Comparison of ENCODE assay signal across 28 cellular contexts in the genomic region with DNA sequence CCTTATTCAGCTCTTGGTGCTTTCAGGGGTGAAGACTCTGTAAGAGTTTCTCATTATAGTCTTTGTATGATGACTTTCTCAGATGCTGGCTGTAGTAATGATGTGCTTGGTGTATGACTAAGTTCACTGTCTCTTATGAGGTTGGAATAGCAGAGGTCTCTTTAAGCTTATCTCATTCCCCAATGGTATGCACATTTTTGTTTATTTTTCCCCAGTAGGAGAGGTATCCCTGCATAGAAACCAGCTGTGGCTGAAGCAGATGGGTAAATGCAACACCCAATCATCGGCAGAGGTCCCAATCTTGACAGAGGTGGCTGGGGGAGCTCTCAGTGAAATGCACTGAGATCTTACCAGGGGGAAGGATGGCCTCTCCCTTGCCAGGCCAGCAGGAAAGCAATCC. TPM values are rescaled to one million over a fixed set of nuclear protein-coding genes. Genes with fewer than 3 reads are reported as not detected.
DNase-seq lines count a peak whose midpoint lies in the region; ATAC-seq and TF ChIP-seq lines count a peak whose summit lies in the region.
"Had no signal": no experiment of that assay in that cellular context is flagged by ENCODE, and none has a peak within 500 bp of the region (broad histone marks: within the 10 kb centered on the region; RNA-seq: fewer than 3 reads in every experiment).

No MANE protein-coding gene starts in this region.

- H3K4me3 ChIP-seq in upper lobe of left lung (no peak overlapping the region), hepatocyte (no peak overlapping the region)
- H3K4me3 ChIP-seq: breast epithelium, spleen had no signal

- TF ChIP-seq POLR2A in upper lobe of left lung (IDR thresholded peaks at IDR 0.05): no peak

- H4K20me1 ChIP-seq in hepatocyte (ENCODE audit: insufficient read depth, poor library complexity, severe bottlenecking): no peaks in the 10 kb centered on the region

- H3K36me3 ChIP-seq in upper lobe of left lung (no peaks in the 10 kb centered on the region), hepatocyte (replicated peaks; ENCODE audit: insufficient read depth, low read depth) (no peaks in the 10 kb centered on the region)
- H3K36me3 ChIP-seq: breast epithelium, spleen had no signal

- TF ChIP-seq EP300 in upper lobe of left lung (IDR thresholded peaks at IDR 0.05): no peak

- 38 to 55% methylated on average over 1 of the region's 1 CpG for WGBS in upper lobe of left lung, 2 donors
- 59% methylated on average over 1 of the region's 1 CpG for WGBS in hepatocyte (ENCODE audit: low lambda C conversion rate, missing lambda C conversion rate)

- ATAC-seq in foreskin keratinocyte (peak; percentile 35), upper lobe of left lung (ENCODE audit: low FRiP score in 2 of 2) (peak; percentile 12 to 26)
- ATAC-seq: effector memory CD8-positive, alpha-beta T cell had no signal

- no peaks in the 10 kb centered on the region for H3K79me2 ChIP-seq in hepatocyte

- no peak overlapping the region for H3K27ac ChIP-seq in foreskin keratinocyte
- no peak overlapping the region for H3K27ac ChIP-seq in upper lobe of left lung
- no peak overlapping the region for H3K27ac ChIP-seq in hepatocyte
- H3K27ac ChIP-seq: breast epithelium, HL-60, spleen had no signal

- H3K4me1 ChIP-seq in foreskin keratinocyte: peaks cover under 1% of the 10 kb centered on the region
- no peaks in the 10 kb centered on the region for H3K4me1 ChIP-seq in upper lobe of left lung
- H3K4me1 ChIP-seq in hepatocyte (ENCODE audit: insufficient read depth): no peaks in the 10 kb centered on the region
- H3K4me1 ChIP-seq: breast epithelium, spleen had no signal

- no peak overlapping the region for H2AFZ ChIP-seq in hepatocyte

- TF ChIP-seq CTCF in foreskin keratinocyte (conservative IDR thresholded peaks at IDR 0.05): no peak
- TF ChIP-seq CTCF in upper lobe of left lung (IDR thresholded peaks at IDR 0.05): no peak
- no peak for TF ChIP-seq CTCF in hepatocyte (IDR thresholded peaks at IDR 0.05; ENCODE audit: poor library complexity)

- H3K9me2 ChIP-seq in hepatocyte (replicated peaks; ENCODE audit: insufficient read depth): no peaks in the 10 kb centered on the region

- DNase-seq in EH (ENCODE audit: low read depth): peak; percentile 57
- peak; percentile 50 for DNase-seq in amniotic epithelial cell (ENCODE audit: low read depth)
- no peak for DNase-seq in foreskin keratinocyte
- no peak for DNase-seq in upper lobe of left lung
- no peak for DNase-seq in hepatocyte (ENCODE audit: low spot score)
- DNase-seq in COR-L47 (lab: John Stamatoyannopoulos, UW): no peak
- DNase-seq in iPS-NIHi7 (ENCODE audit: extremely low spot score): no peak
- DNase-seq: activated CD4-positive, alpha-beta T cell treated with anti-CD3 and anti-CD28 coated beads for 48 hours; activated naive CD4-positive, alpha-beta T cell; activated T-cell treated with anti-CD3 and anti-CD28 coated beads, Interleukin-2, amount 50 U/mL, for 48 hours; CD4-positive, alpha-beta memory T cell; DMS153; effector memory CD8-positive, alpha-beta T cell; GF-D8; H7; kidney glomerular epithelial cell; mammary epithelial cell; NCI-H1092 treated with DMSO at 0.1 percent for 48 hours; NCI-H1930; RPMI8226; spleen; stimulated activated CD4-positive, alpha-beta T cell treated with anti-CD3 and anti-CD28 coated beads, Interleukin-2, amount 100 ng/mL, for 48 hours; T-helper 2 cell had no signal

- no peak overlapping the region for H3K4me2 ChIP-seq in hepatocyte

- peaks cover 5% of the 10 kb centered on the region for H3K27me3 ChIP-seq in foreskin keratinocyte
- H3K27me3 ChIP-seq in upper lobe of left lung: no peaks in the 10 kb centered on the region
- H3K27me3 ChIP-seq in hepatocyte: no peaks in the 10 kb centered on the region
- H3K27me3 ChIP-seq: breast epithelium, spleen had no signal

- no peaks in the 10 kb centered on the region for H3K9me3 ChIP-seq in upper lobe of left lung
- H3K9me3 ChIP-seq in hepatocyte (ENCODE audit: low read depth): no peaks in the 10 kb centered on the region
- H3K9me3 ChIP-seq: breast epithelium had no signal

RNA-seq across cellular contexts. Expression of a gene that starts 34.6 kb away (rescaled TPM):
- total RNA-seq in foreskin keratinocyte: not detected in 2 replicates
- polyA plus RNA-seq in foreskin keratinocyte: not detected in 2 replicates
- under 1 TPM in 2 of 6 donors, not detected in 4; 0.51 to 0.79 TPM for total RNA-seq in upper lobe of left lung
- 0.88 and 1.6 TPM in 2 replicates for total RNA-seq in hepatocyte
- polyA plus RNA-seq in hepatocyte: 0.56 and 0.64 TPM in 2 replicates
- total RNA-seq: CD4-positive, alpha-beta memory T cell; glomerular endothelial cell; H7; LHCN-M2; myocyte; spleen had no signal
- polyA plus RNA-seq: CD4-positive, alpha-beta memory T cell; spleen had no signal

Comparison
In these comparisons a context has a peak if more than half of its experiments do, and no peak if none do; other contexts are left out.
1. DNase-seq: peak in EH (single experiment) and amniotic epithelial cell (single experiment); none in foreskin keratinocyte (0 of 2), upper lobe of left lung (0 of 2), hepatocyte (single experiment), COR-L47 (single experiment) and iPS-NIHi7 (single experiment).